Comparison of ENCODE assay signal across 25 cellular contexts in the genomic region with DNA sequence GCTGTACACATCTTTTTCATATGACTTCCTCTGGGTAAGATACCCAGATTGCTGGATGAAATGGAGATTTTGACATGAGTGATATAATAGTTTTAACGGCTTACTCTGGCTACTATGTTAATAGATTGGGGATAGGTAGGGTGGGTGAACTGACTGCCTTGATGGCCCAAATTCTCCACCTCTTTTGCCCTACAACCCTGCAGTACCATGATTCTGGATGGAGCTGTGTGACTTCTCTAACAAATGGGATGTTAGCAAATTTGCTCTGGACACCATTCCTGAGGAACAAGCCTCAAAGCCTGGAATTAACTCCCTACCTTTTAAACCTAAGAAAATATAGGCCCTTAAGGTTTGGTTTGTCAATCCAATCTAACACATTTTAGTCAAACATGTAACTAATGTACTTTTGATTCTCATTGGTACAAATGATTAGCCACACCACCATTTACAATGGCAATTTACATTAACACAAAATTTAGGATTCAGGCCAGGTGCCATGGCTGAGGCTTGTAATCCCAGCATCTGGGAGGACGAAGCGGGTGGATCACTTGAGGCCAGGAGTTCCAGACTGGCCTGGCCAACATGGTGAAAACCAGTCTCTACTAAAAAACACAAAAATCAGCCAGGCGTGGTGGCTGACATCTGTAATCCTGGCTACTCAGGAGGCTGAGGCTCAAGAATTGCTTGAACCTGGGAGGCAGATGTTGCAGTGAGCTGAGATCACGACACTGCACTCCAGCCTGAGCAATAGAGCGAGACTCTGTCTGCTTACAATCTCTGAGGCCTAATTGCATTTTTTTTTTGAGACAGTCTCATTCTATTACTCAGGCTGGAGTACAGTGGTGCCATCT. TPM values are rescaled to one million over a fixed set of nuclear protein-coding genes. Genes with fewer than 3 reads are reported as not detected.
DNase-seq lines count a peak whose midpoint lies in the region; ATAC-seq and TF ChIP-seq lines count a peak whose summit lies in the region.
"Had no signal": no experiment of that assay in that cellular context is flagged by ENCODE, and none has a peak within 500 bp of the region (broad histone marks: within the 10 kb centered on the region; RNA-seq: fewer than 3 reads in every experiment).

No MANE protein-coding gene starts in this region.

- no peaks in the 10 kb centered on the region for H3K27me3 ChIP-seq in cardiac muscle cell
- H3K27me3 ChIP-seq: gastroesophageal sphincter had no signal

- peak overlapping the region; percentile 7 for H3K27ac ChIP-seq in cardiac muscle cell
- H3K27ac ChIP-seq: HL-60, psoas muscle had no signal

- no peak overlapping the region for H3K27ac Mint-ChIP-seq in endothelial cell (ENCODE audit: unreplicated experiment)
- peak overlapping the region; percentile 40 for H3K27ac Mint-ChIP-seq in stimulated activated effector memory CD8-positive, alpha-beta T cell treated with anti-CD3 and anti-CD28 coated beads, Interleukin-12 subunit alpha, Interleukin-12 subunit beta, amount 100 ng/mL, for 72 hours

- peak overlapping the region; percentile 56 for H3K4me3 Mint-ChIP-seq in endothelial cell (ENCODE audit: unreplicated experiment)
- no peak overlapping the region for H3K4me3 Mint-ChIP-seq in stimulated activated effector memory CD8-positive, alpha-beta T cell treated with anti-CD3 and anti-CD28 coated beads, Interleukin-12 subunit alpha, Interleukin-12 subunit beta, amount 100 ng/mL, for 72 hours
- H3K4me3 Mint-ChIP-seq: brain had no signal

- ATAC-seq in left cardiac atrium (no peak), HG03439 (IDR thresholded peaks at IDR 0.05; ENCODE audit: unreplicated experiment) (no peak)
- no peak for ATAC-seq in stimulated activated effector memory CD8-positive, alpha-beta T cell treated with anti-CD3 and anti-CD28 coated beads, Interleukin-12 subunit alpha, Interleukin-12 subunit beta, amount 100 ng/mL, for 72 hours
- ATAC-seq: gastroesophageal sphincter, HCT116 had no signal

- no peak for DNase-seq in cardiac muscle cell (ENCODE audit: low read depth in 1 of 2, low spot score in 1 of 2)
- DNase-seq in left cardiac atrium: no peak
- peak; percentile 42 for DNase-seq in NAMALWA (ENCODE audit: low spot score)
- no peak for DNase-seq in endothelial cell (ENCODE audit: low spot score)
- DNase-seq in stimulated activated effector memory CD8-positive, alpha-beta T cell treated with anti-CD3 and anti-CD28 coated beads, Interleukin-12 subunit alpha, Interleukin-12 subunit beta, amount 100 ng/mL, for 72 hours (ENCODE audit: low spot score in 2 of 2): no peak
- DNase-seq in NCI-H187 (lab: John Stamatoyannopoulos, UW): no peak
- DNase-seq in NCI-H2107 treated with DMSO at 0.1 percent for 48 hours (lab: John Stamatoyannopoulos, UW; ENCODE audit: unreplicated experiment): no peak
- DNase-seq: ACHN; activated CD4-positive, CD25-positive, alpha-beta regulatory T cell; C1 segment of cervical spinal cord; DMS153; hypothalamus; NCI-H1092 treated with DMSO at 0.1 percent for 48 hours; NCI-H2029 treated with DMSO at 0.1 percent for 48 hours; NCI-H345; NCI-H774; nucleus accumbens; psoas muscle; substantia nigra; T1000 had no signal

- intact Hi-C loops in left cardiac atrium (cut with DNase I): loop anchor here in 1 of 2 donors (5.0 kb wide), 1 partner anchor 34 kb away; no protein-coding TSS in a partner anchor

- H3K4me3 ChIP-seq in cardiac muscle cell: no peak overlapping the region
- H3K4me3 ChIP-seq: gastroesophageal sphincter, psoas muscle had no signal

- no peaks in the 10 kb centered on the region for H3K4me1 ChIP-seq in cardiac muscle cell (ENCODE audit: low read depth)
- H3K4me1 ChIP-seq: psoas muscle had no signal

- H3K36me3 ChIP-seq in cardiac muscle cell: peaks cover 48% of the 10 kb centered on the region

- no peak for TF ChIP-seq CTCF in cardiac muscle cell (IDR thresholded peaks at IDR 0.05; ENCODE audit: low read depth, low read length)
- no peak for TF ChIP-seq CTCF in endothelial cell (IDR thresholded peaks at IDR 0.05; ENCODE audit: unreplicated experiment)

- H3K9me3 Mint-ChIP-seq in endothelial cell (ENCODE audit: unreplicated experiment): no peaks in the 10 kb centered on the region
- no peaks in the 10 kb centered on the region for H3K9me3 Mint-ChIP-seq in stimulated activated effector memory CD8-positive, alpha-beta T cell treated with anti-CD3 and anti-CD28 coated beads, Interleukin-12 subunit alpha, Interleukin-12 subunit beta, amount 100 ng/mL, for 72 hours
- H3K9me3 Mint-ChIP-seq: brain had no signal

- no peaks in the 10 kb centered on the region for H3K9me3 ChIP-seq in cardiac muscle cell (ENCODE audit: low read depth)
- H3K9me3 ChIP-seq: gastroesophageal sphincter, psoas muscle had no signal

- no peaks in the 10 kb centered on the region for H3K4me1 Mint-ChIP-seq in endothelial cell (ENCODE audit: unreplicated experiment)
- H3K4me1 Mint-ChIP-seq in stimulated activated effector memory CD8-positive, alpha-beta T cell treated with anti-CD3 and anti-CD28 coated beads, Interleukin-12 subunit alpha, Interleukin-12 subunit beta, amount 100 ng/mL, for 72 hours: peaks cover 3% of the 10 kb centered on the region
- H3K4me1 Mint-ChIP-seq: brain had no signal

- H3K36me3 Mint-ChIP-seq in endothelial cell (ENCODE audit: low read depth, unreplicated experiment): peaks cover 27% of the 10 kb centered on the region
- peaks cover 67% of the 10 kb centered on the region for H3K36me3 Mint-ChIP-seq in stimulated activated effector memory CD8-positive, alpha-beta T cell treated with anti-CD3 and anti-CD28 coated beads, Interleukin-12 subunit alpha, Interleukin-12 subunit beta, amount 100 ng/mL, for 72 hours

- no peaks in the 10 kb centered on the region for H3K27me3 Mint-ChIP-seq in endothelial cell (ENCODE audit: unreplicated experiment)
- H3K27me3 Mint-ChIP-seq: brain had no signal

RNA-seq across cellular contexts. Expression of gene CLK1, which starts 12.8 kb away (rescaled TPM):
- total RNA-seq in cardiac muscle cell (76.3 and 108 TPM in 2 replicates), left cardiac atrium (10 to 100 TPM; 52.9 to 54.6 TPM), endothelial cell (ENCODE audit: unreplicated experiment) (92.6 TPM)
- 65.2 and 87.1 TPM in 2 replicates for polyA plus RNA-seq in cardiac muscle cell

RNA-seq across cellular contexts. Expression of gene PPIL3, which starts 37.3 kb away (rescaled TPM):
- total RNA-seq in cardiac muscle cell: 64.8 and 82.6 TPM in 2 replicates
- 68.8 and 77.5 TPM in 2 replicates for polyA plus RNA-seq in cardiac muscle cell
- total RNA-seq in left cardiac atrium: 10 to 100 TPM; 22.6 to 25.9 TPM
- 41.1 TPM for total RNA-seq in endothelial cell (ENCODE audit: unreplicated experiment)

RNA-seq across cellular contexts. Expression of gene NIF3L1, which starts 37.5 kb away (rescaled TPM):
- total RNA-seq in cardiac muscle cell (26.9 and 29.2 TPM in 2 replicates), left cardiac atrium (10 to 100 TPM; 17.0 to 20.2 TPM), endothelial cell (ENCODE audit: unreplicated experiment) (14.2 TPM)
- 37.6 and 43.0 TPM in 2 replicates for polyA plus RNA-seq in cardiac muscle cell

RNA-seq across cellular contexts. Expression of gene BZW1, which starts 39.9 kb away (rescaled TPM):
- total RNA-seq in cardiac muscle cell: 92.9 and 159 TPM in 2 replicates
- 133 and 159 TPM in 2 replicates for polyA plus RNA-seq in cardiac muscle cell
- total RNA-seq in left cardiac atrium: 100 to 1,000 TPM; 104 to 176 TPM
- 302 TPM for total RNA-seq in endothelial cell (ENCODE audit: unreplicated experiment)
